In the genomic region with DNA sequence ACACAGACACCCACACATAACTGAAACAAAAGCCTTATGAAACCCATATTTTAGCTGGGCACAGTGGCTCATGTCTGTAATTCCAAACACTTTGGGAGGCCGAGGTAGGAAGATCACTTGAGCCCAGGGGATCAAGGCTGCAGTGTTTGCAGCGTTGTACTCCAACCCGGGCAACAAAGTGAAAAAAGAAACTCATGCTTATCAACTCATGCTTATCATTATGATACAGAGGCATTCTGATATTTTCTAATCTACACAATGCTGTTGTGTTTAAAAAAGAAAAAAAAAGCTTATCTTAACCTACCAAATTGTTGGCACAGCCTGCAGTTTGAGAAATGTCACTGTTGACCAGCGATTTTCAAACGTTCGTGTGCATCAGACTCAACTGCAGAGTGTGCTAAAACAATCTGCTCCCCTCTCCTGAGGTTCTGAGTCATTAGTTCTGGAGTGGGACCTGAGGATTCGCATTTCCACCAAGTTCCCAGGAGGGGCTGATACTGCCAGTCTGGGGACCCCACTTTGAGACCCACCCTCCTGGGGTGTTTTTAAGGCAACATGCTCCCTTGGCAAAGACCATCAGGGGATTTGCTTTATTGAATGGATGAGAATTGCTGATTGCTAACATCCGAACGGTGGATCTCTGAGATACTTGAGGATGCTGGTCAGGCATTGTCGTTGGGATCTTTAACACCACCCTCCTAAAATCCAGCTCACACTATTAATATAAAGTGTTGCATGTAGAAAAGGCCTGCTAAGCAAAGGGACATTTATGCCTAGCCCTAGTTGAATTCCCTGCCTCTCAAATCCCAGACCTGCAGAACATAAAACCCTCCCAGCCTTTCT, we compare ENCODE assay signal across 1 cellular context.
TF ChIP-seq lines count a peak whose summit lies in the region.

No MANE protein-coding gene starts in this region.

TF ChIP-seq in SK-N-SH, 30 proteins besides CTCF, POLR2A, EP300 and RAD21 (continued from another document):
- TF ChIP-seq, protein P1, sequence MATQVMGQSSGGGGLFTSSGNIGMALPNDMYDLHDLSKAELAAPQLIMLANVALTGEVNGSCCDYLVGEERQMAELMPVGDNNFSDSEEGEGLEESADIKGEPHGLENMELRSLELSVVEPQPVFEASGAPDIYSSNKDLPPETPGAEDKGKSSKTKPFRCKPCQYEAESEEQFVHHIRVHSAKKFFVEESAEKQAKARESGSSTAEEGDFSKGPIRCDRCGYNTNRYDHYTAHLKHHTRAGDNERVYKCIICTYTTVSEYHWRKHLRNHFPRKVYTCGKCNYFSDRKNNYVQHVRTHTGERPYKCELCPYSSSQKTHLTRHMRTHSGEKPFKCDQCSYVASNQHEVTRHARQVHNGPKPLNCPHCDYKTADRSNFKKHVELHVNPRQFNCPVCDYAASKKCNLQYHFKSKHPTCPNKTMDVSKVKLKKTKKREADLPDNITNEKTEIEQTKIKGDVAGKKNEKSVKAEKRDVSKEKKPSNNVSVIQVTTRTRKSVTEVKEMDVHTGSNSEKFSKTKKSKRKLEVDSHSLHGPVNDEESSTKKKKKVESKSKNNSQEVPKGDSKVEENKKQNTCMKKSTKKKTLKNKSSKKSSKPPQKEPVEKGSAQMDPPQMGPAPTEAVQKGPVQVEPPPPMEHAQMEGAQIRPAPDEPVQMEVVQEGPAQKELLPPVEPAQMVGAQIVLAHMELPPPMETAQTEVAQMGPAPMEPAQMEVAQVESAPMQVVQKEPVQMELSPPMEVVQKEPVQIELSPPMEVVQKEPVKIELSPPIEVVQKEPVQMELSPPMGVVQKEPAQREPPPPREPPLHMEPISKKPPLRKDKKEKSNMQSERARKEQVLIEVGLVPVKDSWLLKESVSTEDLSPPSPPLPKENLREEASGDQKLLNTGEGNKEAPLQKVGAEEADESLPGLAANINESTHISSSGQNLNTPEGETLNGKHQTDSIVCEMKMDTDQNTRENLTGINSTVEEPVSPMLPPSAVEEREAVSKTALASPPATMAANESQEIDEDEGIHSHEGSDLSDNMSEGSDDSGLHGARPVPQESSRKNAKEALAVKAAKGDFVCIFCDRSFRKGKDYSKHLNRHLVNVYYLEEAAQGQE (IDR thresholded peaks at IDR 0.05; ENCODE audit: low read depth, low read length): no peak
- TF ChIP-seq GATA2 (CRISPR knock-in tag; IDR thresholded peaks at IDR 0.05) (no peak), TEAD4 (IDR thresholded peaks at IDR 0.05; ENCODE audit: borderline replicate concordance, insufficient read depth) (no peak), NRF1 (IDR thresholded peaks at IDR 0.05; ENCODE audit: low read depth, low read length) (no peak), CHD2 (IDR thresholded peaks at IDR 0.05; ENCODE audit: low read length, partially characterized antibody) (no peak)
- TF ChIP-seq, protein P2, sequence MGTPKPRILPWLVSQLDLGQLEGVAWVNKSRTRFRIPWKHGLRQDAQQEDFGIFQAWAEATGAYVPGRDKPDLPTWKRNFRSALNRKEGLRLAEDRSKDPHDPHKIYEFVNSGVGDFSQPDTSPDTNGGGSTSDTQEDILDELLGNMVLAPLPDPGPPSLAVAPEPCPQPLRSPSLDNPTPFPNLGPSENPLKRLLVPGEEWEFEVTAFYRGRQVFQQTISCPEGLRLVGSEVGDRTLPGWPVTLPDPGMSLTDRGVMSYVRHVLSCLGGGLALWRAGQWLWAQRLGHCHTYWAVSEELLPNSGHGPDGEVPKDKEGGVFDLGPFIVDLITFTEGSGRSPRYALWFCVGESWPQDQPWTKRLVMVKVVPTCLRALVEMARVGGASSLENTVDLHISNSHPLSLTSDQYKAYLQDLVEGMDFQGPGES (IDR thresholded peaks at IDR 0.05; ENCODE audit: low read depth, low read length): no peak
